21 cellular contexts compared by ENCODE assay signal in the genomic region with DNA sequence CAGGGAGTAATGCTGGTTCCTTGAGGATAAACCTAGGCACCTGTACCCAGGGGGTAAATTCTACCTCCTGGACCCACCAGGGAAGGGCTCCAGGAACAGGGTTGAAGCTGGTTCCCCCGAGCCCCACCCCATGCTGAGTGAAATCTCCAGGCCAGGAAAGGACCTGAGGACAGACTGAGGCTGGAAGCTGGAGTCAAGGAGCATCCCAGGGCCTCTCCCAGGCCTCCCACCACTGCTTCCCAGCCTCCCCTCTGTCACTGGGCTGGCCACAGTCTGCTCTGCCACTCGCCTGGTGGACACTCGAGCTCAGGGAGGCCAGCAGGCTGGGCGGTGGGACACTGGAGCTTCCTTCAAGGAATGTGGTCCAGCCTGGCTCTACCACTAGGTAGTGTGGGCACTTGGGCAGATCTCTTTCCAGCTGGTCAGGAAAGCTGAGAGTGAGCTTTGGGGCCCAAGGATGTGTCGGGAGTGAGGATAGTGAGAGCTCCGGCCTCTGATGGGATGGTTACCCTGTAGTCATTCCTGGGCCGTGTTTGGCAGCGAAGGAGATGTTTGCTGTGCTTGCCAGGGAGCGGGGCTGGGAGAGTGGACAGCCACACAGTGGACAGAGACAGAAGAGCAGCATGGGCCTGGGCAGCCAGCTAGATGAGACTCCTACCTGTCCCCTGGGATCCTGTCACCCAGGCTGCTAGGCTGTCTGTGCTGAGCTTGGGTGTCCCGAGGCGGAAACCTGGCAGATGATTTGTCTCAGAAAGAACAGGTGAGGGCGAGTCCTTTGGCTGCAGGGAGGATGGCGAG. TPM values are rescaled to one million over a fixed set of nuclear protein-coding genes. Genes with fewer than 3 reads are reported as not detected.
DNase-seq lines count a peak whose midpoint lies in the region; ATAC-seq and TF ChIP-seq lines count a peak whose summit lies in the region.
"Had no signal": no experiment of that assay in that cellular context is flagged by ENCODE, and none has a peak within 500 bp of the region (broad histone marks: within the 10 kb centered on the region; RNA-seq: fewer than 3 reads in every experiment).

No MANE protein-coding gene starts in this region.

- POLR2A ChIA-PET in activated CD8-positive, alpha-beta T cell treated with anti-CD3 and anti-CD28 coated beads, Interleukin-2, amount 10 ng/mL, durations not matched to agents 7 days and 5 days (lab: Charles Lee), result interaction anchor here (3.0 kb wide), 1 partner anchor 10 kb away, joined by 17 read pairs; a partner anchor contains a TSS
- POLR2A ChIA-PET in activated CD8-positive, alpha-beta T cell treated with anti-CD3 and anti-CD28 coated beads for 36 hours (lab: Charles Lee), result interaction anchor here (1.6 to 2.7 kb wide), 2 partner anchors 10 to 27 kb away, joined by 6 to 14 read pairs; a partner anchor contains a TSS

- CTCF ChIA-PET in activated CD8-positive, alpha-beta T cell treated with anti-CD3 and anti-CD28 coated beads, Interleukin-2, amount 10 ng/mL, durations not matched to agents 7 days and 5 days (lab: Charles Lee), result interaction anchor here (0.8 to 5.7 kb wide), 6 partner anchors 10 to 70 kb away, joined by 3 to 71 read pairs (median 5); a partner anchor contains a TSS
- CTCF ChIA-PET in activated CD8-positive, alpha-beta T cell treated with anti-CD3 and anti-CD28 coated beads for 36 hours (lab: Charles Lee), result interaction anchor here (0.8 to 8.3 kb wide), 8 partner anchors 7 to 61 kb away, joined by 3 to 85 read pairs (median 3); a partner anchor contains a TSS

- no peaks in the 10 kb centered on the region for H3K36me3 Mint-ChIP-seq in activated CD8-positive, alpha-beta T cell treated with anti-CD3 and anti-CD28 coated beads, Interleukin-2, amount 10 ng/mL, durations not matched to agents 7 days and 5 days (ENCODE audit: low read depth)
- H3K36me3 Mint-ChIP-seq in activated CD8-positive, alpha-beta T cell treated with anti-CD3 and anti-CD28 coated beads for 36 hours (ENCODE audit: low read depth), result no peaks in the 10 kb centered on the region
- peaks cover 10% of the 10 kb centered on the region for H3K36me3 Mint-ChIP-seq in activated T-helper 17 cell treated with anti-CD3 and anti-CD28 coated beads, Interleukin-2, amount 50 U/mL, for 72 hours (ENCODE audit: low read depth)
- H3K36me3 Mint-ChIP-seq: CD8-positive, alpha-beta memory T cell; memory B cell had no signal

- H3K27ac Mint-ChIP-seq in activated CD8-positive, alpha-beta T cell treated with anti-CD3 and anti-CD28 coated beads, Interleukin-2, amount 10 ng/mL, durations not matched to agents 7 days and 5 days, result peak overlapping the region; percentile 67
- H3K27ac Mint-ChIP-seq in activated CD8-positive, alpha-beta T cell treated with anti-CD3 and anti-CD28 coated beads for 36 hours, result no peak overlapping the region
- peak overlapping the region; percentile 56 for H3K27ac Mint-ChIP-seq in activated T-helper 17 cell treated with anti-CD3 and anti-CD28 coated beads, Interleukin-2, amount 50 U/mL, for 72 hours
- H3K27ac Mint-ChIP-seq: activated CD4-positive, alpha-beta T cell treated with anti-CD3 and anti-CD28 coated beads for 36 hours; activated naive CD4-positive, alpha-beta T cell treated with anti-CD3 and anti-CD28 coated beads, Interleukin-2, amount 10 ng/mL, durations not matched to agents 7 days and 5 days; CD8-positive, alpha-beta memory T cell; memory B cell; nephron progenitor cell; stimulated activated naive CD8-positive, alpha-beta T cell treated with anti-CD3 and anti-CD28 coated beads, Interleukin-15, Interleukin-2, amounts not matched to agents 100 ng/mL and 50 ng/mL, for 24 hours had no signal

- no peaks in the 10 kb centered on the region for H3K9me3 ChIP-seq in mucosa of descending colon
- H3K9me3 ChIP-seq in thyroid gland, result no peaks in the 10 kb centered on the region
- no peaks in the 10 kb centered on the region for H3K9me3 ChIP-seq in adrenal gland (replicated peaks in 1 of 3)

- H3K27me3 Mint-ChIP-seq in activated CD8-positive, alpha-beta T cell treated with anti-CD3 and anti-CD28 coated beads, Interleukin-2, amount 10 ng/mL, durations not matched to agents 7 days and 5 days (ENCODE audit: low read depth), result peaks cover 39% of the 10 kb centered on the region
- peaks cover 35% of the 10 kb centered on the region for H3K27me3 Mint-ChIP-seq in activated CD8-positive, alpha-beta T cell treated with anti-CD3 and anti-CD28 coated beads for 36 hours
- peaks cover 14% of the 10 kb centered on the region for H3K27me3 Mint-ChIP-seq in activated T-helper 17 cell treated with anti-CD3 and anti-CD28 coated beads, Interleukin-2, amount 50 U/mL, for 72 hours

- peaks cover 44% of the 10 kb centered on the region for H3K4me1 Mint-ChIP-seq in activated CD8-positive, alpha-beta T cell treated with anti-CD3 and anti-CD28 coated beads, Interleukin-2, amount 10 ng/mL, durations not matched to agents 7 days and 5 days (ENCODE audit: low read depth)
- H3K4me1 Mint-ChIP-seq in activated CD8-positive, alpha-beta T cell treated with anti-CD3 and anti-CD28 coated beads for 36 hours (ENCODE audit: low read depth), result peaks cover 22% of the 10 kb centered on the region
- H3K4me1 Mint-ChIP-seq in activated T-helper 17 cell treated with anti-CD3 and anti-CD28 coated beads, Interleukin-2, amount 50 U/mL, for 72 hours, result peaks cover 12% of the 10 kb centered on the region

- H3K27me3 ChIP-seq in thyroid gland (no peaks in the 10 kb centered on the region), adrenal gland (peaks cover 50% of the 10 kb centered on the region)

- TF ChIP-seq CTCF in activated CD8-positive, alpha-beta T cell treated with anti-CD3 and anti-CD28 coated beads for 36 hours (IDR thresholded peaks at IDR 0.05), result no peak
- no peak for TF ChIP-seq CTCF in mucosa of descending colon (IDR thresholded peaks at IDR 0.05)
- TF ChIP-seq CTCF in thyroid gland (IDR thresholded peaks at IDR 0.05), result no peak
- no peak for TF ChIP-seq CTCF in adrenal gland (IDR thresholded peaks at IDR 0.05)

- H3K36me3 ChIP-seq in mucosa of descending colon (ENCODE audit: low read depth), result peaks cover under 1% of the 10 kb centered on the region
- peaks cover 0 to 5% of the 10 kb centered on the region in 2 donors for H3K36me3 ChIP-seq in thyroid gland
- H3K36me3 ChIP-seq in adrenal gland (replicated peaks in 1 of 2), result no peaks in the 10 kb centered on the region

- no peak for TF ChIP-seq POLR2A in thyroid gland (IDR thresholded peaks at IDR 0.05)
- TF ChIP-seq POLR2A in adrenal gland (IDR thresholded peaks at IDR 0.05), result no peak

- WGBS in thyroid gland, 2 donors, result 91 to 92% methylated on average over 9 to 10 of the region's 13 CpGs
- 81 to 88% (median 87%) methylated on average over 7 to 13 of the region's 13 CpGs for WGBS in adrenal gland, 4 donors

- H3K9me3 Mint-ChIP-seq in activated CD8-positive, alpha-beta T cell treated with anti-CD3 and anti-CD28 coated beads, Interleukin-2, amount 10 ng/mL, durations not matched to agents 7 days and 5 days (ENCODE audit: insufficient read depth), result no peaks in the 10 kb centered on the region
- H3K9me3 Mint-ChIP-seq in activated CD8-positive, alpha-beta T cell treated with anti-CD3 and anti-CD28 coated beads for 36 hours, result no peaks in the 10 kb centered on the region
- H3K9me3 Mint-ChIP-seq in activated T-helper 17 cell treated with anti-CD3 and anti-CD28 coated beads, Interleukin-2, amount 50 U/mL, for 72 hours, result no peaks in the 10 kb centered on the region
- H3K9me3 Mint-ChIP-seq: activated naive CD4-positive, alpha-beta T cell treated with anti-CD3 and anti-CD28 coated beads, Interleukin-2, amount 10 ng/mL, durations not matched to agents 7 days and 5 days; CD8-positive, alpha-beta memory T cell; memory B cell; nephron progenitor cell; stimulated activated naive CD8-positive, alpha-beta T cell treated with anti-CD3 and anti-CD28 coated beads, Interleukin-15, Interleukin-2, amounts not matched to agents 100 ng/mL and 50 ng/mL, for 24 hours had no signal

- H3K4me3 ChIP-seq in mucosa of descending colon, result no peak overlapping the region
- H3K4me3 ChIP-seq in thyroid gland (replicated peaks in 1 of 3), result no peak overlapping the region
- no peak overlapping the region for H3K4me3 ChIP-seq in adrenal gland

- no peak for DNase-seq in activated CD8-positive, alpha-beta T cell treated with anti-CD3 and anti-CD28 coated beads, Interleukin-2, amount 10 ng/mL, durations not matched to agents 7 days and 5 days
- DNase-seq in activated CD8-positive, alpha-beta T cell treated with anti-CD3 and anti-CD28 coated beads for 36 hours, result no peak
- DNase-seq in mucosa of descending colon (peak in 2 of 3 donors; percentile 31 to 48), thyroid gland (no peak), adrenal gland (no peak)
- DNase-seq: activated CD4-positive, alpha-beta T cell treated with anti-CD3 and anti-CD28 coated beads for 36 hours; activated naive CD4-positive, alpha-beta T cell treated with anti-CD3 and anti-CD28 coated beads, Interleukin-2, amount 10 ng/mL, durations not matched to agents 7 days and 5 days; CD8-positive, alpha-beta memory T cell; DND-41; erythroblast; HCEC 1CT; NCI-H1930; NCI-H510A; nephron progenitor cell; T1000 had no signal

- ATAC-seq in activated CD8-positive, alpha-beta T cell treated with anti-CD3 and anti-CD28 coated beads, Interleukin-2, amount 10 ng/mL, durations not matched to agents 7 days and 5 days, result no peak
- ATAC-seq in activated CD8-positive, alpha-beta T cell treated with anti-CD3 and anti-CD28 coated beads for 36 hours, result no peak
- ATAC-seq in activated T-helper 17 cell treated with anti-CD3 and anti-CD28 coated beads, Interleukin-2, amount 50 U/mL, for 72 hours (replicated peaks), result no peak
- ATAC-seq in mucosa of descending colon (no peak), GM21515 (IDR thresholded peaks at IDR 0.05; ENCODE audit: unreplicated experiment) (no peak), GM19467 (IDR thresholded peaks at IDR 0.05; ENCODE audit: unreplicated experiment) (no peak)
- ATAC-seq: activated CD4-positive, alpha-beta T cell treated with anti-CD3 and anti-CD28 coated beads for 36 hours had no signal

- H3K4me3 Mint-ChIP-seq in activated CD8-positive, alpha-beta T cell treated with anti-CD3 and anti-CD28 coated beads, Interleukin-2, amount 10 ng/mL, durations not matched to agents 7 days and 5 days, result no peak overlapping the region
- no peak overlapping the region for H3K4me3 Mint-ChIP-seq in activated CD8-positive, alpha-beta T cell treated with anti-CD3 and anti-CD28 coated beads for 36 hours
- no peak overlapping the region for H3K4me3 Mint-ChIP-seq in activated T-helper 17 cell treated with anti-CD3 and anti-CD28 coated beads, Interleukin-2, amount 50 U/mL, for 72 hours
- H3K4me3 Mint-ChIP-seq: activated CD4-positive, alpha-beta T cell treated with anti-CD3 and anti-CD28 coated beads for 36 hours; activated naive CD4-positive, alpha-beta T cell treated with anti-CD3 and anti-CD28 coated beads, Interleukin-2, amount 10 ng/mL, durations not matched to agents 7 days and 5 days; CD8-positive, alpha-beta memory T cell; memory B cell; stimulated activated naive CD8-positive, alpha-beta T cell treated with anti-CD3 and anti-CD28 coated beads, Interleukin-15, Interleukin-2, amounts not matched to agents 100 ng/mL and 50 ng/mL, for 24 hours had no signal

- intact Hi-C loops in activated CD8-positive, alpha-beta T cell treated with anti-CD3 and anti-CD28 coated beads for 36 hours (cut with micrococcal nuclease), result no loop called here
- intact Hi-C loops in mucosa of descending colon (cut with DNase I, micrococcal nuclease) (no loop called here), thyroid gland (cut with DNase I) (no loop called here), adrenal gland (cut with DNase I) (no loop called here)

- H3K27ac ChIP-seq in thyroid gland (peak overlapping the region; percentile 17 to 70 (median 70)), adrenal gland (no peak overlapping the region)

- H3K4me1 ChIP-seq in mucosa of descending colon (ENCODE audit: low read depth) (peaks cover 50% of the 10 kb centered on the region), thyroid gland (peaks cover 33 to 51% of the 10 kb centered on the region in 2 donors), adrenal gland (replicated peaks in 1 of 2) (peaks cover 0 to 13% of the 10 kb centered on the region in 2 donors)

RNA-seq across cellular contexts. Expression of a gene that starts 3.4 kb away (rescaled TPM):
- total RNA-seq in activated CD8-positive, alpha-beta T cell treated with anti-CD3 and anti-CD28 coated beads, Interleukin-2, amount 10 ng/mL, durations not matched to agents 7 days and 5 days, result under 1 TPM in 1 of 2 experiments, not detected in 1; 0.08 TPM
- total RNA-seq in activated CD8-positive, alpha-beta T cell treated with anti-CD3 and anti-CD28 coated beads for 36 hours, result 1 to 10 TPM in 1 of 2 experiments, under 1 TPM in 1; 0.90 to 1.2 TPM
- under 1 TPM in 1 of 2 donors, not detected in 1; 0.98 TPM for total RNA-seq in activated T-helper 17 cell treated with anti-CD3 and anti-CD28 coated beads, Interleukin-2, amount 50 U/mL, for 72 hours
- 10 to 100 TPM; 16.5 to 48.6 (median 34.3) TPM for total RNA-seq in mucosa of descending colon
- total RNA-seq in thyroid gland, result 1 to 10 TPM; 1.1 to 6.6 (median 5.2) TPM
- total RNA-seq in adrenal gland, result not detected
- polyA plus RNA-seq in adrenal gland, result under 1 TPM in 1 of 3 donors, not detected in 2; 0.07 TPM
- total RNA-seq: A673; CD8-positive, alpha-beta memory T cell had no signal
- polyA plus RNA-seq: CD8-positive, alpha-beta memory T cell had no signal

RNA-seq across cellular contexts. Expression of a gene that starts 9.5 kb away (rescaled TPM):
- 10 to 100 TPM; 21.9 to 22.5 TPM for total RNA-seq in activated CD8-positive, alpha-beta T cell treated with anti-CD3 and anti-CD28 coated beads, Interleukin-2, amount 10 ng/mL, durations not matched to agents 7 days and 5 days
- total RNA-seq in activated CD8-positive, alpha-beta T cell treated with anti-CD3 and anti-CD28 coated beads for 36 hours, result 10 to 100 TPM; 30.9 to 31.1 TPM
- total RNA-seq in activated T-helper 17 cell treated with anti-CD3 and anti-CD28 coated beads, Interleukin-2, amount 50 U/mL, for 72 hours, result 10 to 100 TPM; 17.2 to 21.9 TPM
- total RNA-seq in mucosa of descending colon (10 to 100 TPM; 21.2 to 21.8 (median 21.3) TPM), thyroid gland (10 to 100 TPM; 21.8 to 43.2 (median 25.3) TPM), adrenal gland (10 to 100 TPM; 13.5 to 30.8 (median 18.0) TPM)
- 1 to 10 TPM; 1.9 to 8.2 (median 3.4) TPM for polyA plus RNA-seq in adrenal gland

RNA-seq across cellular contexts. Expression of a gene that starts 43.5 kb away (rescaled TPM):
- total RNA-seq in activated CD8-positive, alpha-beta T cell treated with anti-CD3 and anti-CD28 coated beads, Interleukin-2, amount 10 ng/mL, durations not matched to agents 7 days and 5 days, result 1 to 10 TPM in 1 of 2 experiments, under 1 TPM in 1; 0.44 to 1.6 TPM
- total RNA-seq in activated CD8-positive, alpha-beta T cell treated with anti-CD3 and anti-CD28 coated beads for 36 hours, result 1 to 10 TPM; 1.6 to 2.1 TPM
- total RNA-seq in activated T-helper 17 cell treated with anti-CD3 and anti-CD28 coated beads, Interleukin-2, amount 50 U/mL, for 72 hours, result 1 to 10 TPM; 1.6 to 6.6 TPM
- 1 to 10 TPM; 1.1 to 9.4 (median 1.4) TPM for total RNA-seq in mucosa of descending colon
- total RNA-seq in thyroid gland, result under 1 TPM in 1 of 4 donors, not detected in 3; 0.45 TPM
- total RNA-seq in adrenal gland, result 1 to 10 TPM in 1 of 8 donors, under 1 TPM in 4, not detected in 3; 0.25 to 1.2 (median 0.43) TPM
- polyA plus RNA-seq in adrenal gland, result 1 to 10 TPM in 1 of 3 donors, under 1 TPM in 2; 0.11 to 1.1 (median 0.61) TPM

Comparison
In these comparisons a context has a peak if more than half of its experiments do, and no peak if none do; other contexts are left out.
1. DNase-seq: peak in mucosa of descending colon (2 of 3); none in activated CD8-positive, alpha-beta T cell treated with anti-CD3 and anti-CD28 coated beads, Interleukin-2, amount 10 ng/mL, durations not matched to agents 7 days and 5 days (single experiment), activated CD8-positive, alpha-beta T cell treated with anti-CD3 and anti-CD28 coated beads for 36 hours (single experiment), thyroid gland (0 of 2) and adrenal gland (0 of 7).
2. H3K27ac ChIP-seq: peak in thyroid gland (3 of 3); none in adrenal gland (0 of 5).